ENCODE assay signal across 24 cellular contexts in the genomic region with DNA sequence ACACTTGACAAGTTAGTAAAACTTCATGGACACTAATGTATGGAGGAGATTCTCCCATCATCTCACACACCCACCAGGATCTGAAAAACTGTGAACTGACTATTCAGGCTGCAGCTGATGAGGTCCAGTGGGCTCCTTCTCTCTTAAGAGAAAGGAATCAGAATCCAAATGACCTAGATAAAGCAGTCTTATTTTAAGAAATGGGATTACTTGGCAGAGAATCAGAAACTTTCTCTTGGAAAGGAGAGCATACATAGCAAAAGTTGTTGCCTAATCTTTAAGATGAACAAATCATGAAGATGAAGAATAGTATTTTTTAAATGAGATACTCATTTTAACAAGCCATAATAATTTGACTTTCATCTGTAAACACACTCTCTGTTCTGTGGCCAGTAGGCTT. TPM values are rescaled to one million over a fixed set of nuclear protein-coding genes. Genes with fewer than 3 reads are reported as not detected.
DNase-seq lines count a peak whose midpoint lies in the region; ATAC-seq and TF ChIP-seq lines count a peak whose summit lies in the region.
"Had no signal": no experiment of that assay in that cellular context is flagged by ENCODE, and none has a peak within 500 bp of the region (broad histone marks: within the 10 kb centered on the region; RNA-seq: fewer than 3 reads in every experiment).

No MANE protein-coding gene starts in this region.

- peak overlapping the region; percentile 0 to 40; a peak in 2 of 4 replicates for H3K27ac ChIP-seq in SK-N-SH (ENCODE audit: low read depth in 2 of 2, low read length in 1 of 2)
- H3K27ac ChIP-seq in sigmoid colon, result peak overlapping the region; percentile 24 to 68 (median 54)
- no peak overlapping the region for H3K27ac ChIP-seq in prostate gland
- H3K27ac ChIP-seq: 22Rv1, BLaER1 had no signal

- DNase-seq in SK-N-SH, result no peak
- no peak for DNase-seq in mesothelial cell of epicardium (ENCODE audit: low spot score in 2 of 2, unreplicated experiment in 2 of 2)
- no peak for DNase-seq in sigmoid colon
- no peak for DNase-seq in prostate gland (ENCODE audit: low spot score)
- DNase-seq: ACHN; CD4-positive, alpha-beta T cell; COR-L47; DMS79; KBM-7; MM.1S; NCI-H1048; NCI-H1436; NCI-H1930; NCI-H226; NCI-H524; NCI-H774; NK-92 treated with Interleukin-12 subunit alpha and Interleukin-12 subunit beta, amount 100 ng/mL, for 24 hours had no signal

- TF ChIP-seq RAD21 in SK-N-SH (IDR thresholded peaks at IDR 0.05; ENCODE audit: low read length), result no peak

- H3K4me1 ChIP-seq in SK-N-SH (ENCODE audit: control insufficient read depth in 1 of 2, insufficient read depth in 2 of 2, low read depth in 1 of 2, low read length in 1 of 2) (peaks cover 24 to 48% of the 10 kb centered on the region in 2 experiments), sigmoid colon (peaks cover 0 to 64% (median 52%) of the 10 kb centered on the region in 4 donors), prostate gland (replicated peaks) (no peaks in the 10 kb centered on the region)

- H3K4me2 ChIP-seq in SK-N-SH, result no peak overlapping the region
- H3K4me2 ChIP-seq: BLaER1 had no signal

- peak overlapping the region; percentile 30 for H3K27ac Mint-ChIP-seq in mesothelial cell of epicardium
- H3K27ac Mint-ChIP-seq: CD4-positive, alpha-beta T cell had no signal

- no peak overlapping the region for H3K9ac ChIP-seq in SK-N-SH
- H3K9ac ChIP-seq: BLaER1 had no signal

- no peak for TF ChIP-seq CTCF in SK-N-SH (IDR thresholded peaks at IDR 0.05)
- TF ChIP-seq CTCF in mesothelial cell of epicardium (IDR thresholded peaks at IDR 0.05; ENCODE audit: unreplicated experiment), result no peak
- TF ChIP-seq CTCF in sigmoid colon (IDR thresholded peaks at IDR 0.05), result no peak
- TF ChIP-seq CTCF in prostate gland (IDR thresholded peaks at IDR 0.05), result no peak

- H3F3A ChIP-seq in SK-N-SH (replicated peaks; ENCODE audit: insufficient read depth), result peaks cover 75% of the 10 kb centered on the region

- POLR2A ChIA-PET in SK-N-SH (lab: Yijun Ruan, JAX), result no interaction called here

- H3K27me3 ChIP-seq in SK-N-SH (ENCODE audit: insufficient read depth), result no peaks in the 10 kb centered on the region
- H3K27me3 ChIP-seq in sigmoid colon, result no peaks in the 10 kb centered on the region
- no peaks in the 10 kb centered on the region for H3K27me3 ChIP-seq in prostate gland (replicated peaks; ENCODE audit: insufficient read depth)
- H3K27me3 ChIP-seq: BLaER1, SJCRH30 had no signal

- H3K9me3 Mint-ChIP-seq in mesothelial cell of epicardium, result no peaks in the 10 kb centered on the region
- H3K9me3 Mint-ChIP-seq: CD4-positive, alpha-beta T cell had no signal

- H3K9me3 ChIP-seq in SK-N-SH, result no peaks in the 10 kb centered on the region
- H3K9me3 ChIP-seq in sigmoid colon, result no peaks in the 10 kb centered on the region
- no peaks in the 10 kb centered on the region for H3K9me3 ChIP-seq in prostate gland
- H3K9me3 ChIP-seq: BLaER1, SJCRH30 had no signal

- peaks cover 79 to 85% of the 10 kb centered on the region in 2 experiments for H3K36me3 ChIP-seq in SK-N-SH (replicated peaks in 1 of 2; ENCODE audit: control insufficient read depth in 1 of 2, insufficient read depth in 2 of 2, low read length in 1 of 2)
- H3K36me3 ChIP-seq in sigmoid colon, result peaks cover 0 to 63% (median 22%) of the 10 kb centered on the region in 4 donors
- no peaks in the 10 kb centered on the region for H3K36me3 ChIP-seq in prostate gland

- no peak for ATAC-seq in SK-N-SH treated with all-trans-retinoic acid at 6 μM for 48 hours
- ATAC-seq in GM18867 (IDR thresholded peaks at IDR 0.05; ENCODE audit: unreplicated experiment), result no peak
- no peak for ATAC-seq in HG03108 (IDR thresholded peaks at IDR 0.05; ENCODE audit: unreplicated experiment)
- ATAC-seq in HG03135 (IDR thresholded peaks at IDR 0.05; ENCODE audit: unreplicated experiment), result no peak

- intact Hi-C loops in sigmoid colon (cut with DNase I) (no loop called here), prostate gland (cut with DNase I) (no loop called here)

- CTCF ChIA-PET in SK-N-SH (lab: Yijun Ruan, JAX), result interaction anchor here (2.2 kb wide), 1 partner anchor 201 kb away, joined by 5 read pairs; no protein-coding TSS in a partner anchor

- H3K9me2 ChIP-seq in SK-N-SH, result no peaks in the 10 kb centered on the region

- peaks cover 64% of the 10 kb centered on the region for H3K36me3 Mint-ChIP-seq in mesothelial cell of epicardium

- H3K27me3 Mint-ChIP-seq in mesothelial cell of epicardium (ENCODE audit: low read depth), result no peaks in the 10 kb centered on the region
- H3K27me3 Mint-ChIP-seq: CD4-positive, alpha-beta T cell had no signal

- H3K4me1 Mint-ChIP-seq in mesothelial cell of epicardium, result peaks cover 38% of the 10 kb centered on the region

- H3K79me2 ChIP-seq in SK-N-SH (ENCODE audit: insufficient read depth), result peaks cover 11% of the 10 kb centered on the region; the same call in 1 of the 2 replicates

- H4K20me1 ChIP-seq in SK-N-SH (ENCODE audit: insufficient read depth), result no peaks in the 10 kb centered on the region; the same call in 1 of the 2 replicates
- H4K20me1 ChIP-seq: BLaER1 had no signal

- no peak overlapping the region for H3K4me3 Mint-ChIP-seq in mesothelial cell of epicardium
- H3K4me3 Mint-ChIP-seq: CD4-positive, alpha-beta T cell had no signal

- TF ChIP-seq EP300 in SK-N-SH (IDR thresholded peaks at IDR 0.05; ENCODE audit: borderline replicate concordance in 1 of 2, low read depth in 1 of 2, low read length in 1 of 2), result no peak
- TF ChIP-seq EP300 in sigmoid colon (IDR thresholded peaks at IDR 0.05), result no peak

- H3K4me3 ChIP-seq in SK-N-SH (ENCODE audit: low read depth in 2 of 2, low read length in 1 of 2), result no peak overlapping the region
- H3K4me3 ChIP-seq in sigmoid colon, result no peak overlapping the region
- H3K4me3 ChIP-seq in prostate gland, result no peak overlapping the region
- H3K4me3 ChIP-seq: BLaER1, SJCRH30 had no signal

- TF ChIP-seq POLR2A in sigmoid colon (IDR thresholded peaks at IDR 0.05) (no peak), prostate gland (IDR thresholded peaks at IDR 0.05) (no peak)

- H2AFZ ChIP-seq in SK-N-SH (ENCODE audit: low read depth), result no peak overlapping the region

TF ChIP-seq in SK-N-SH, 30 proteins besides CTCF, POLR2A, EP300 and RAD21 (continues in another document):
- TF ChIP-seq, protein P1, sequence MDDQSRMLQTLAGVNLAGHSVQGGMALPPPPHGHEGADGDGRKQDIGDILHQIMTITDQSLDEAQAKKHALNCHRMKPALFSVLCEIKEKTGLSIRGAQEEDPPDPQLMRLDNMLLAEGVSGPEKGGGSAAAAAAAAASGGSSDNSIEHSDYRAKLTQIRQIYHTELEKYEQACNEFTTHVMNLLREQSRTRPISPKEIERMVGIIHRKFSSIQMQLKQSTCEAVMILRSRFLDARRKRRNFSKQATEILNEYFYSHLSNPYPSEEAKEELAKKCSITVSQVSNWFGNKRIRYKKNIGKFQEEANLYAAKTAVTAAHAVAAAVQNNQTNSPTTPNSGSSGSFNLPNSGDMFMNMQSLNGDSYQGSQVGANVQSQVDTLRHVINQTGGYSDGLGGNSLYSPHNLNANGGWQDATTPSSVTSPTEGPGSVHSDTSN (IDR thresholded peaks at IDR 0.05), result no peak
- TF ChIP-seq, protein P2, sequence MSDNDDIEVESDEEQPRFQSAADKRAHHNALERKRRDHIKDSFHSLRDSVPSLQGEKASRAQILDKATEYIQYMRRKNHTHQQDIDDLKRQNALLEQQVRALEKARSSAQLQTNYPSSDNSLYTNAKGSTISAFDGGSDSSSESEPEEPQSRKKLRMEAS (IDR thresholded peaks at IDR 0.05; ENCODE audit: low read depth), result no peak
- TF ChIP-seq NFIC (IDR thresholded peaks at IDR 0.05; ENCODE audit: borderline replicate concordance) (no peak), FOSL2 (IDR thresholded peaks at IDR 0.05; ENCODE audit: borderline replicate concordance, low read depth) (no peak), SIN3A (IDR thresholded peaks at IDR 0.05; ENCODE audit: borderline replicate concordance, low read depth, low read length) (no peak), EZH2phosphoT487 (IDR thresholded peaks at IDR 0.05; ENCODE audit: borderline replicate concordance, low read depth) (no peak), JUND (IDR thresholded peaks at IDR 0.05) (no peak)

TF ChIP-seq in SK-N-SH treated with all-trans-retinoic acid at 6 μM for 48 hours, 23 proteins besides CTCF, POLR2A, EP300 and RAD21 (continues in another document):
- TF ChIP-seq, protein P3, sequence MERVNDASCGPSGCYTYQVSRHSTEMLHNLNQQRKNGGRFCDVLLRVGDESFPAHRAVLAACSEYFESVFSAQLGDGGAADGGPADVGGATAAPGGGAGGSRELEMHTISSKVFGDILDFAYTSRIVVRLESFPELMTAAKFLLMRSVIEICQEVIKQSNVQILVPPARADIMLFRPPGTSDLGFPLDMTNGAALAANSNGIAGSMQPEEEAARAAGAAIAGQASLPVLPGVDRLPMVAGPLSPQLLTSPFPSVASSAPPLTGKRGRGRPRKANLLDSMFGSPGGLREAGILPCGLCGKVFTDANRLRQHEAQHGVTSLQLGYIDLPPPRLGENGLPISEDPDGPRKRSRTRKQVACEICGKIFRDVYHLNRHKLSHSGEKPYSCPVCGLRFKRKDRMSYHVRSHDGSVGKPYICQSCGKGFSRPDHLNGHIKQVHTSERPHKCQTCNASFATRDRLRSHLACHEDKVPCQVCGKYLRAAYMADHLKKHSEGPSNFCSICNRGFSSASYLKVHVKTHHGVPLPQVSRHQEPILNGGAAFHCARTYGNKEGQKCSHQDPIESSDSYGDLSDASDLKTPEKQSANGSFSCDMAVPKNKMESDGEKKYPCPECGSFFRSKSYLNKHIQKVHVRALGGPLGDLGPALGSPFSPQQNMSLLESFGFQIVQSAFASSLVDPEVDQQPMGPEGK (CRISPR knock-in tag; IDR thresholded peaks at IDR 0.05; ENCODE audit: borderline replicate concordance), result no peak
- no peak for TF ChIP-seq CSDC2 (CRISPR knock-in tag; IDR thresholded peaks at IDR 0.05)

RNA-seq across cellular contexts. Expression of gene DLD, which starts 53.8 kb away (rescaled TPM):
- polyA plus RNA-seq in SK-N-SH (2012; rRNA removed) (140 and 197 TPM in 2 replicates), sigmoid colon (100 to 1,000 TPM in 2 of 3 donors, 10 to 100 TPM in 1; 82.3 to 127 (median 111) TPM)
- 221 and 225 TPM in 2 replicates for polyA plus RNA-seq in SK-N-SH (2012; cell fraction: cytosol; rRNA removed)
- 81.0 and 164 TPM in 2 replicates for polyA plus RNA-seq in SK-N-SH (2012; cell fraction: nucleus; rRNA removed)
- total RNA-seq in mesothelial cell of epicardium (58.3 to 61.5 TPM (median 61.4 TPM) in 3 replicates), sigmoid colon (100 to 1,000 TPM in 3 of 4 donors, 10 to 100 TPM in 1; 97.2 to 446 (median 124) TPM), prostate gland (10 to 100 TPM; 77.4 to 84.1 TPM)

RNA-seq across cellular contexts. Expression of gene LAMB1, which starts 58.2 kb away (rescaled TPM):
- polyA plus RNA-seq in SK-N-SH (2012; rRNA removed) (435 and 471 TPM in 2 replicates), sigmoid colon (100 to 1,000 TPM in 1 of 3 donors, 10 to 100 TPM in 2; 16.9 to 103 (median 22.8) TPM)
- polyA plus RNA-seq in SK-N-SH (2012; cell fraction: cytosol; rRNA removed), result 358 TPM in 2 replicates
- polyA plus RNA-seq in SK-N-SH (2012; cell fraction: nucleus; rRNA removed), result 1,344 and 1,530 TPM in 2 replicates
- total RNA-seq in mesothelial cell of epicardium (556 to 593 TPM (median 584 TPM) in 3 replicates), sigmoid colon (100 to 1,000 TPM; 161 to 246 (median 185) TPM), prostate gland (10 to 100 TPM; 15.5 to 64.1 TPM)
- total RNA-seq: CD4-positive, alpha-beta T cell had no signal

Comparison
In these comparisons a context has a peak if more than half of its experiments do, and no peak if none do; other contexts are left out.
1. H3K27ac ChIP-seq: peak in SK-N-SH (2 of 2) and sigmoid colon (4 of 4); none in prostate gland (0 of 2).